In genomic region chr1:99969729-99970591, GRCh38 we compare ENCODE assay signal across 8 cellular contexts. TPM values are rescaled to one million over a fixed set of nuclear protein-coding genes. Genes with fewer than 3 reads are reported as not detected.
DNase-seq lines count a peak whose midpoint lies in the region; ATAC-seq and TF ChIP-seq lines count a peak whose summit lies in the region.

TSS of gene SLC35A3 (plus strand) at chr1:99969996. CDS start at chr1:99993555, 23,559 bp downstream.

- peak within 1 kb of the TSS; percentile 31 for H3K27ac ChIP-seq in AG04450 (ENCODE audit: low read depth, low read length)

- peak within 1 kb of the TSS; percentile 98 for H3K4me3 Mint-ChIP-seq in chondrocyte (ENCODE audit: unreplicated experiment)

- H3K27ac Mint-ChIP-seq in chondrocyte (ENCODE audit: unreplicated experiment): peak within 1 kb of the TSS; percentile 98

- H3K9me3 ChIP-seq in AG04450 (ENCODE audit: control insufficient read depth, insufficient read depth, low read length): no peaks in the 10 kb centered on the region; the same call in 1 of the 2 replicates

- POLR2A ChIA-PET in AG04450 (lab: Yijun Ruan, JAX): interaction anchor here (1.0 to 1.3 kb wide), 5 partner anchors 8 to 280 kb away, joined by 3 to 7 read pairs (median 4); partner anchors contain the start of gene DBT

- H3K36me3 Mint-ChIP-seq in chondrocyte (ENCODE audit: low read depth): no peaks in the 10 kb centered on the region

- TF ChIP-seq CTCF in AG04450 (IDR thresholded peaks at IDR 0.05; ENCODE audit: low read depth, low read length): no peak
- peak; percentile 29 for TF ChIP-seq CTCF in chondrocyte (IDR thresholded peaks at IDR 0.05)

- no peak for DNase-seq in AG04450 (ENCODE audit: low read depth, low spot score)
- peak; percentile 58 for DNase-seq in NCI-H2227 treated with DMSO at 0.1 percent for 48 hours (lab: John Stamatoyannopoulos, UW)
- peak; percentile 75 for DNase-seq in activated CD4-positive, CD25-positive, alpha-beta regulatory T cell treated with anti-CD3 and anti-CD28 coated beads, Interleukin-2, amount 50 U/mL, for 72 hours
- peak; percentile 95 for DNase-seq in chondrocyte (ENCODE audit: low spot score)
- DNase-seq in kidney tubule cell (ENCODE audit: low spot score): peak; percentile 84
- peak; percentile 64 to 75 (median 70) for DNase-seq in stimulated activated CD4-positive, alpha-beta T cell treated with anti-CD3 and anti-CD28 coated beads, Interleukin-1b, Interleukin-23, amount 100 ng/mL, for 24 hours (ENCODE audit: low read depth in 4 of 4, low spot score in 1 of 4)

- peaks cover 32% of the 10 kb centered on the region for H3K4me1 Mint-ChIP-seq in chondrocyte (ENCODE audit: low read depth)

- no peaks in the 10 kb centered on the region for H3K27me3 ChIP-seq in AG04450 (ENCODE audit: control insufficient read depth, insufficient read depth, low read length)

- H3K27me3 Mint-ChIP-seq in chondrocyte (ENCODE audit: low read depth): no peaks in the 10 kb centered on the region

- peak within 1 kb of the TSS; percentile 96 for H3K4me3 ChIP-seq in AG04450 (ENCODE audit: low read depth, low read length)

- no peaks in the 10 kb centered on the region for H3K9me3 Mint-ChIP-seq in chondrocyte (ENCODE audit: low read depth)

- ATAC-seq in GM18867 (IDR thresholded peaks at IDR 0.05; ENCODE audit: unreplicated experiment): peak; percentile 93
- peak; percentile 95 for ATAC-seq in HG03097 (IDR thresholded peaks at IDR 0.05; ENCODE audit: low FRiP score, unreplicated experiment)

- CTCF ChIA-PET in AG04450 (lab: Charles Lee): interaction anchor here (0.8 kb wide), 1 partner anchor 74 kb away, joined by 3 read pairs; no protein-coding TSS in a partner anchor

RNA-seq across cellular contexts. Expression of gene SLC35A3, which starts in this region (rescaled TPM):
- 8.5 and 12.6 TPM in 2 replicates for polyA plus RNA-seq in AG04450 (2011; rRNA removed)
- 2.5 and 5.6 TPM in 2 replicates for polyA minus RNA-seq in AG04450 (2011; rRNA and poly(A)+ RNA removed)
- total RNA-seq in chondrocyte: 14.7 to 23.0 TPM (median 18.3 TPM) in 3 replicates
